In the genomic region with DNA sequence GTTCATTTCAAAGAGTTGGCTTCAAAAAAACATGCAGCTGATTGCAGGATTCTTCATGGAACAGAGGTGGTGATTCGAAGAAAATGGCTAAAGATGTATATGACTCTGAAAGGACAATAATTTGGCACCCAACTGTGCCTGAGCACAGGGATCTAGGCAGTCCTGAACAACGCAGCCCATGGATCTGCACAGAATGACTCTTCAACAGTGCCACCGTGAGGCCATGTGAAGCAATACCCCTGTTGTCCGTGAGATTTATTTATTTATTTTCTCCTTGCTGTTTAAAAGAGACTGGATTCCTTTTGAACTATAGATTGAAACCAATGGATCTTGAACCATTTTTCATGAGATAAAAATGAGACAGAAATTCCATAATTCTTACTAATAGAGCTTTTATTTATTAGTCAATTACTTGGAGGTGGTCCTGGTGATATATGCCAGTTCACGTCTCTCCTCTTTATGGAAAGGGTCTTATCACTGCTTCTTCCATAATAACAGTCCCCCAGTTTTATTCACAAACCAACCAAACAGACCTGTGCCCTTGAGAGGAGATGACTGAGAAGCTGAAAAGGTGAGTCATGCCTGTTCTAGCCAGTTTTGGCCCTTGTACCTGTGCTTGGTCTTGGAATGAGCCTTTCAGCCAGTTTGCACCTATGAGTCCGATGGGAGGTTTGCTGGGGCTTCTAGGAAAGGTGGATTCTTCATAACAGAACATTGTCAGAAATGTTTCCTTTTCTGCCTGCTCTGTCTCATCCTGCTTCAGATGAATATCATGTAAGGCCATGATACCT, we compare ENCODE assay signal across 10 cellular contexts.
DNase-seq lines count a peak whose midpoint lies in the region; ATAC-seq and TF ChIP-seq lines count a peak whose summit lies in the region.
"Had no signal": no experiment of that assay in that cellular context is flagged by ENCODE, and none has a peak within 500 bp of the region (broad histone marks: within the 10 kb centered on the region; RNA-seq: fewer than 3 reads in every experiment).

No MANE protein-coding gene starts in this region.

- H3K9me3 Mint-ChIP-seq in neural crest cell: peaks cover 20% of the 10 kb centered on the region

- intact Hi-C loops in sciatic nerve (cut with DNase I): no loop called here

- peak; percentile 14 for TF ChIP-seq CTCF in astrocyte of the cerebellum (IDR thresholded peaks at IDR 0.05; ENCODE audit: low read depth, low read length, missing control alignments)
- TF ChIP-seq CTCF in neural crest cell (conservative IDR thresholded peaks at IDR 0.05): peak; percentile 64

- no peak overlapping the region for H3K4me3 Mint-ChIP-seq in neural crest cell
- H3K4me3 Mint-ChIP-seq: B cell had no signal

- in situ Hi-C loops in astrocyte of the cerebellum (cut with HindIII; ENCODE audit: low sequenced_read_pairs): no loop called here

- ATAC-seq in HG03378 (IDR thresholded peaks at IDR 0.05; ENCODE audit: unreplicated experiment) (no peak), sciatic nerve (no peak)

- H3K27ac Mint-ChIP-seq in neural crest cell (ENCODE audit: unreplicated experiment): no peak overlapping the region
- H3K27ac Mint-ChIP-seq: B cell had no signal

- H3K27me3 Mint-ChIP-seq in neural crest cell (ENCODE audit: low read depth): peaks cover 17% of the 10 kb centered on the region
- H3K27me3 Mint-ChIP-seq: B cell had no signal

- H3K36me3 Mint-ChIP-seq in neural crest cell (ENCODE audit: low read depth): peaks cover 5% of the 10 kb centered on the region

- no peak overlapping the region for H3K4me3 ChIP-seq in astrocyte of the cerebellum (ENCODE audit: low read depth, low read length)
- H3K4me3 ChIP-seq: transverse colon had no signal

- no peaks in the 10 kb centered on the region for H3K4me1 Mint-ChIP-seq in neural crest cell
- H3K4me1 Mint-ChIP-seq: B cell had no signal

- DNase-seq in NCI-H82 (lab: John Stamatoyannopoulos, UW): peak; percentile 59
- no peak for DNase-seq in NCI-H82 treated with DMSO at 0.1 percent for 48 hours (lab: John Stamatoyannopoulos, UW; ENCODE audit: unreplicated experiment)
- DNase-seq in LoVo (ENCODE audit: low spot score): peak; percentile 9
- DNase-seq in astrocyte of the cerebellum (ENCODE audit: low read depth): no peak
- peak; percentile 2 for DNase-seq in neural crest cell (ENCODE audit: low read depth, low spot score)
- no peak for DNase-seq in NCI-H2107 (lab: John Stamatoyannopoulos, UW)
- no peak for DNase-seq in sciatic nerve (ENCODE audit: low spot score)
- DNase-seq: transverse colon had no signal

Comparison
In these comparisons a context has a peak if more than half of its experiments do, and no peak if none do; other contexts are left out.
1. DNase-seq: peak in NCI-H82 (single experiment), LoVo (single experiment) and neural crest cell (single experiment); none in NCI-H82 treated with DMSO at 0.1 percent for 48 hours (single experiment), astrocyte of the cerebellum (single experiment), NCI-H2107 (single experiment) and sciatic nerve (single experiment).